9 cellular contexts compared by ENCODE assay signal in the genomic region with DNA sequence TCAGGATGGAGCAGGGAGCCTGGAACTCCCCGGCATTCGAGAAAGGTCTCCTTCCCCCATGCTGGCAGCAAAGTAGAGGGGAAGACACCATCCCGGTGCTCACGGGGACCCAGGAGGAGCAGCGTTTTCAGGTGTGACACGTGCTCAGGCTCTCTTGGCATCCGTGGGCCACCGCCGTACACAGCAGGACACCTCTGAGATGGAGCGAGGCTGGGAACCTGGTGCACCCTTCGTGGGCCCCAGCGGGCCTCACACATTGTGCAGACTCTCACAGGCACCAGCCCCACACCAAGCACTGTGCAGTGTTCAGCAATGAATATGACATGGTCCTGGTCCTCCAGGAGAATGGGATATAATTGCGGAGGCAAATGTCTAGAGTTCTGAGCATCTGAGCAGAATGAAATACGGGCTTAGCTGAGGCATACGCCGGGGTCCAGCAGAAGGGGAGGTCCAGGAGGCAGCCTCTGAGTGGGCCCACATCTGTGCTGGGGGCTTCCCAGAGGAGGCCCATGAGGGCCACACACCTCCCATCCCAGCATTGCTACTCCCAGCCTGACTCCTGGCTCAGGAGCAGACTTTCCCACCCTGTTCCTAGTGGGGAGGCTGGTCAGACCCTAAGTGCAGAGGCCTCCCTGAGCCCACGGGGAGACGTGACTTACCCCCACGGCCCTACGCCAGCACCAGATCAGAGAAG.
DNase-seq lines count a peak whose midpoint lies in the region; ATAC-seq and TF ChIP-seq lines count a peak whose summit lies in the region.
"Had no signal": no experiment of that assay in that cellular context is flagged by ENCODE, and none has a peak within 500 bp of the region (broad histone marks: within the 10 kb centered on the region; RNA-seq: fewer than 3 reads in every experiment).

No MANE protein-coding gene starts in this region.

- TF ChIP-seq EP300 in tibial nerve (IDR thresholded peaks at IDR 0.05), result no peak

- no peak for TF ChIP-seq CTCF in activated CD8-positive, alpha-beta T cell treated with anti-CD3 and anti-CD28 coated beads for 36 hours (IDR thresholded peaks at IDR 0.05)
- no peak for TF ChIP-seq CTCF in tibial nerve (IDR thresholded peaks at IDR 0.05)

- peaks cover 0 to 20% (median 0%) of the 10 kb centered on the region in 3 donors for H3K36me3 ChIP-seq in tibial nerve

- H3K27me3 ChIP-seq in right cardiac atrium (ENCODE audit: control insufficient read depth, insufficient read depth), result no peaks in the 10 kb centered on the region
- no peaks in the 10 kb centered on the region for H3K27me3 ChIP-seq in tibial nerve

- H3K4me1 Mint-ChIP-seq in activated CD4-positive, alpha-beta T cell treated with anti-CD3 and anti-CD28 coated beads for 36 hours, result peaks cover 36% of the 10 kb centered on the region
- peaks cover 31% of the 10 kb centered on the region for H3K4me1 Mint-ChIP-seq in activated CD8-positive, alpha-beta T cell treated with anti-CD3 and anti-CD28 coated beads for 36 hours (ENCODE audit: low read depth)

- H3K4me3 ChIP-seq in right cardiac atrium (ENCODE audit: low read length), result no peak overlapping the region
- H3K4me3 ChIP-seq in skin epidermis, result peak overlapping the region in 3 of 7 experiments; percentile 52 to 80 (median 70)
- peak overlapping the region in 1 of 4 donors; percentile 69 for H3K4me3 ChIP-seq in tibial nerve

- H3K27me3 Mint-ChIP-seq in activated CD4-positive, alpha-beta T cell treated with anti-CD3 and anti-CD28 coated beads for 36 hours, result no peaks in the 10 kb centered on the region
- H3K27me3 Mint-ChIP-seq in activated CD8-positive, alpha-beta T cell treated with anti-CD3 and anti-CD28 coated beads for 36 hours, result no peaks in the 10 kb centered on the region

- peaks cover 26% of the 10 kb centered on the region for H3K4me1 ChIP-seq in right cardiac atrium (ENCODE audit: control insufficient read depth, insufficient read depth, low read length)
- peaks cover 0 to 54% (median 37%) of the 10 kb centered on the region in 4 donors for H3K4me1 ChIP-seq in tibial nerve

- H3K9me3 Mint-ChIP-seq in activated CD4-positive, alpha-beta T cell treated with anti-CD3 and anti-CD28 coated beads for 36 hours (ENCODE audit: low read depth), result no peaks in the 10 kb centered on the region
- no peaks in the 10 kb centered on the region for H3K9me3 Mint-ChIP-seq in activated CD8-positive, alpha-beta T cell treated with anti-CD3 and anti-CD28 coated beads for 36 hours

- ATAC-seq in activated CD4-positive, alpha-beta T cell treated with anti-CD3 and anti-CD28 coated beads for 36 hours, result no peak
- ATAC-seq in activated CD8-positive, alpha-beta T cell treated with anti-CD3 and anti-CD28 coated beads for 36 hours, result no peak
- ATAC-seq in right cardiac atrium, result no peak

- 70% methylated on average over 20 of the region's 20 CpGs for WGBS in right cardiac atrium
- 85 to 87% methylated on average over 17 of the region's 20 CpGs for WGBS in tibial nerve, 2 donors

- DNase-seq in activated CD4-positive, alpha-beta T cell treated with anti-CD3 and anti-CD28 coated beads for 36 hours, result no peak
- DNase-seq in activated CD4-positive, alpha-beta T cell treated with anti-CD3 and anti-CD28 coated beads, Interleukin-2, amount 50 U/mL, for 48 hours, result no peak
- no peak for DNase-seq in activated CD8-positive, alpha-beta T cell treated with anti-CD3 and anti-CD28 coated beads for 36 hours
- DNase-seq in right cardiac atrium, result no peak
- DNase-seq in tibial nerve (ENCODE audit: low spot score in 2 of 2), result no peak
- DNase-seq in SW 1271 (lab: John Stamatoyannopoulos, UW), result no peak
- DNase-seq in EL, result no peak
- DNase-seq: activated CD4-positive, alpha-beta T cell treated with anti-CD3 and anti-CD28 coated beads, Interleukin-2, amount 50 U/mL, for 1 hour had no signal

- CTCF ChIA-PET in activated CD4-positive, alpha-beta T cell treated with anti-CD3 and anti-CD28 coated beads for 36 hours (lab: Charles Lee), result interaction anchor here (0.7 to 1.0 kb wide), 2 partner anchors 15 to 24 kb away, joined by 3 to 4 read pairs; no protein-coding TSS in a partner anchor
- CTCF ChIA-PET in activated CD8-positive, alpha-beta T cell treated with anti-CD3 and anti-CD28 coated beads for 36 hours (lab: Charles Lee), result interaction anchor here (1.0 kb wide), 1 partner anchor 51 kb away, joined by 3 read pairs; no protein-coding TSS in a partner anchor

- POLR2A ChIA-PET in activated CD4-positive, alpha-beta T cell treated with anti-CD3 and anti-CD28 coated beads for 36 hours (lab: Charles Lee), result no interaction called here
- POLR2A ChIA-PET in activated CD8-positive, alpha-beta T cell treated with anti-CD3 and anti-CD28 coated beads for 36 hours (lab: Charles Lee), result interaction anchor here (1.8 kb wide), 1 partner anchor 60 kb away, joined by 4 read pairs; no protein-coding TSS in a partner anchor

- intact Hi-C loops in activated CD4-positive, alpha-beta T cell treated with anti-CD3 and anti-CD28 coated beads for 36 hours (cut with DNase I, micrococcal nuclease), result loop anchor here in 1 of 2 experiments (5.0 kb wide), 1 partner anchor 520 kb away; the partner anchor contains the start of gene SLC43A2
- intact Hi-C loops in activated CD8-positive, alpha-beta T cell treated with anti-CD3 and anti-CD28 coated beads for 36 hours (cut with micrococcal nuclease), result no loop called here
- intact Hi-C loops in right cardiac atrium (cut with DNase I), result no loop called here

- H3K4me3 Mint-ChIP-seq in activated CD4-positive, alpha-beta T cell treated with anti-CD3 and anti-CD28 coated beads for 36 hours, result peak overlapping the region; percentile 79
- peak overlapping the region; percentile 78 for H3K4me3 Mint-ChIP-seq in activated CD8-positive, alpha-beta T cell treated with anti-CD3 and anti-CD28 coated beads for 36 hours

- H3K9me3 ChIP-seq in right cardiac atrium (ENCODE audit: control insufficient read depth, low read length) (no peaks in the 10 kb centered on the region), tibial nerve (no peaks in the 10 kb centered on the region)

- peaks cover 8% of the 10 kb centered on the region for H3K36me3 Mint-ChIP-seq in activated CD4-positive, alpha-beta T cell treated with anti-CD3 and anti-CD28 coated beads for 36 hours (ENCODE audit: low read depth)
- H3K36me3 Mint-ChIP-seq in activated CD8-positive, alpha-beta T cell treated with anti-CD3 and anti-CD28 coated beads for 36 hours (ENCODE audit: low read depth), result peaks cover 2% of the 10 kb centered on the region

- no peak overlapping the region for H3K27ac Mint-ChIP-seq in activated CD4-positive, alpha-beta T cell treated with anti-CD3 and anti-CD28 coated beads for 36 hours
- no peak overlapping the region for H3K27ac Mint-ChIP-seq in activated CD8-positive, alpha-beta T cell treated with anti-CD3 and anti-CD28 coated beads for 36 hours

- peak overlapping the region; percentile 43 for H3K27ac ChIP-seq in right cardiac atrium (ENCODE audit: low read length)
- peak overlapping the region in 11 of 21 experiments; percentile 84 to 98 (median 93) for H3K27ac ChIP-seq in skin epidermis
- peak overlapping the region in 2 of 4 donors; percentile 26 to 92 for H3K27ac ChIP-seq in tibial nerve

- no peak for TF ChIP-seq POLR2A in tibial nerve (IDR thresholded peaks at IDR 0.05)
